Comparison of ENCODE assay signal across 32 cellular contexts in genomic region chr10:61460835-61461234, GRCh38. TPM values are rescaled to one million over a fixed set of nuclear protein-coding genes. Genes with fewer than 3 reads are reported as not detected.
"Had no signal": no experiment of that assay in that cellular context is flagged by ENCODE, and none has a peak within 500 bp of the region (broad histone marks: within the 10 kb centered on the region; RNA-seq: fewer than 3 reads in every experiment).

No MANE protein-coding gene starts in this region.

- ATAC-seq: activated CD4-positive, alpha-beta T cell treated with anti-CD3 and anti-CD28 coated beads for 36 hours; activated CD8-positive, alpha-beta memory T cell treated with anti-CD3 and anti-CD28 coated beads, Interleukin-2, amount 10 ng/mL, durations not matched to agents 7 days and 5 days; activated CD8-positive, alpha-beta T cell treated with anti-CD3 and anti-CD28 coated beads, Interleukin-2, amount 10 ng/mL, durations not matched to agents 7 days and 5 days; activated naive CD8-positive, alpha-beta T cell treated with anti-CD3 and anti-CD28 coated beads, Interleukin-2, amount 50 U/mL, for 24 hours; T-helper 17 cell had no signal

- H3K27me3 ChIP-seq: adrenal gland, ascending aorta, breast epithelium, cardiac muscle cell, colonic mucosa had no signal

- H3K27ac ChIP-seq: adrenal gland, ascending aorta, breast epithelium, cardiac muscle cell, colonic mucosa, esophagus squamous epithelium had no signal

- H3K9me3 ChIP-seq: adrenal gland, ascending aorta, breast epithelium, colonic mucosa, esophagus squamous epithelium had no signal

- DNase-seq: activated CD4-positive, alpha-beta memory T cell treated with anti-CD3 and anti-CD28 coated beads for 36 hours; activated CD4-positive, alpha-beta T cell treated with anti-CD3 and anti-CD28 coated beads for 36 hours; activated CD4-positive, alpha-beta T cell treated with anti-CD3 and anti-CD28 coated beads, Interleukin-2, amount 10 ng/mL, durations not matched to agents 24 days and 14 days; activated CD4-positive, CD25-positive, alpha-beta regulatory T cell; activated CD4-positive, CD25-positive, alpha-beta regulatory T cell treated with anti-CD3 and anti-CD28 coated beads, Interleukin-2, amount 50 U/mL, for 72 hours; activated CD8-positive, alpha-beta memory T cell treated with anti-CD3 and anti-CD28 coated beads, Interleukin-2, amount 10 ng/mL, durations not matched to agents 7 days and 5 days; activated CD8-positive, alpha-beta memory T cell treated with anti-CD3 and anti-CD28 coated beads, Interleukin-2, amount 50 U/mL, for 4 hours; activated CD8-positive, alpha-beta T cell treated with anti-CD3 and anti-CD28 coated beads, Interleukin-2, amount 10 ng/mL, durations not matched to agents 7 days and 5 days; activated effector memory CD4-positive, alpha-beta T cell treated with anti-CD3 and anti-CD28 coated beads, Interleukin-2, amount 50 U/mL, for 16 hours; activated naive CD4-positive, alpha-beta T cell treated with anti-CD3 and anti-CD28 coated beads for 36 hours; activated naive CD8-positive, alpha-beta T cell treated with anti-CD3 and anti-CD28 coated beads for 36 hours; activated naive CD8-positive, alpha-beta T cell treated with anti-CD3 and anti-CD28 coated beads, Interleukin-2, amount 50 U/mL, for 24 hours; activated T-cell treated with anti-CD3 and anti-CD28 coated beads, Interleukin-2, amount 50 U/mL, for 1 hour; activated T-cell treated with anti-CD3 and anti-CD28 coated beads, Interleukin-2, amount 50 U/mL, for 48 hours; adrenal gland; central memory CD4-positive, alpha-beta T cell; cerebellar nuclear complex; colonic mucosa; effector CD8-positive, alpha-beta T cell; erythroblast; esophagus squamous epithelium; head of caudate nucleus; hippocampal formation; T-helper 17 cell; T1000 had no signal

- H3K4me1 ChIP-seq: breast epithelium, colonic mucosa had no signal

- H3K4me3 ChIP-seq: adrenal gland, ascending aorta, breast epithelium, cardiac muscle cell, colonic mucosa, esophagus squamous epithelium had no signal

- H3K36me3 ChIP-seq: adrenal gland, ascending aorta, breast epithelium, cardiac muscle cell, colonic mucosa, esophagus squamous epithelium had no signal

RNA-seq across cellular contexts. Expression of gene TMEM26, which starts 7.7 kb away (rescaled TPM):
- total RNA-seq: activated CD4-positive, alpha-beta memory T cell treated with anti-CD3 and anti-CD28 coated beads for 36 hours; activated CD4-positive, alpha-beta T cell treated with anti-CD3 and anti-CD28 coated beads for 36 hours; activated CD4-positive, alpha-beta T cell treated with anti-CD3 and anti-CD28 coated beads, Interleukin-2, amount 10 ng/mL, durations not matched to agents 24 days and 14 days; activated CD8-positive, alpha-beta memory T cell treated with anti-CD3 and anti-CD28 coated beads for 36 hours; activated CD8-positive, alpha-beta memory T cell treated with anti-CD3 and anti-CD28 coated beads, Interleukin-2, amount 10 ng/mL, durations not matched to agents 7 days and 5 days; activated CD8-positive, alpha-beta T cell treated with anti-CD3 and anti-CD28 coated beads, Interleukin-2, amount 10 ng/mL, durations not matched to agents 7 days and 5 days; activated naive CD4-positive, alpha-beta T cell treated with anti-CD3 and anti-CD28 coated beads for 36 hours; activated naive CD8-positive, alpha-beta T cell treated with anti-CD3 and anti-CD28 coated beads for 36 hours; activated T-helper 1 cell treated with anti-CD3 and anti-CD28 coated beads, Interleukin-12 subunit alpha, Interleukin-12 subunit beta, Interleukin-2, Interleukin-4 antibody, amounts not matched to agents 30 ng/mL and 10 ng/mL and 1 ng/mL, durations not matched to agents 14 hours and 24 hours and 36 hours; activated T-helper 2 cell treated with anti-CD3 and anti-CD28 coated beads, Interferon-gamma antibody, Interleukin-2, Interleukin-4, amounts not matched to agents 10 μg/mL and 5 μg/mL and 100 μg/mL, durations not matched to agents 14 hours and 24 hours and 36 hours; ascending aorta; dermis microvascular lymphatic vessel endothelial cell; T-helper 17 cell had no signal
